ENCODE assay signal across 8 cellular contexts in the genomic region with DNA sequence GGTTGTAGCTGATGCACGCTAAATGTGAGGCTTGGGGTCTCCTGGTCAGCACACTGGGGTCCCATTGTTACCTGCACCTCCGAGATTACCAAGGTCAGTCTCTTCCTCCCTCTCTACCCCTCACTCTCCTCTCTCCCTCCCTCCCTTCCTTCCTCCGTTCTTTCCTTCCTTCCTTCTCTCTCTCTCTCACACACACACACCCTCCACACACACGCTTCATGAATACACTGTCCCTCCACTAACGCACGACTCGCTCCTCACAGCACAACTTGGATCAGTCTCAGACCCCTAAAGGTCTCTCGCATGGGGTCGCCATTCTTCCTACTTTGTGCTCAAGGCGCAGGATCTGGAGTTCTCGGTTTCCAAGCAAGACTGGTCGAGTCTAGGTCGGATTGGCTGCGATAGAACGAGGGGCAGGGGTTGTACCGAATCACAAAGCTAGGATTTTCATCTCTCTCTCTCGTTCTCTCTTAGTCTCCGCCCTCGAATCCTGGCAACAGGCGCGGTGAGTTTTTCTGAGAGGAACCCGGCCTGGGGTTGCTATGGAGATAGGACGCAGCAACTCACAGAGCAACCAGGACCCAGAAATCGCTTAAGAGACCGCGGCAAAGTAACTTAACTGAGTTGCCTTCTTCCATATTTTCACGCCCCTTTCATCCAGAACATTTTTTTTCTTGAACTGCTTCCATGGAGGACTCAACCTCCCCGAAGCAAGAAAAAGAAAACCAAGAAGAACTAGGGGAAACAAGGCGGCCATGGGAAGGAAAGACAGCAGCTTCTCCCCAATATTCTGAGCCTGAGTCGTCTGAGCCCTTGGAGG. TPM values are rescaled to one million over a fixed set of nuclear protein-coding genes. Genes with fewer than 3 reads are reported as not detected.
DNase-seq lines count a peak whose midpoint lies in the region; ATAC-seq and TF ChIP-seq lines count a peak whose summit lies in the region.

Gene RSPH4A (plus strand): TSS at position 543 of the 820 bp plus-strand sequence. CDS start 145 bp downstream, at position 688.

- DNase-seq in AG04449 (ENCODE audit: low read depth, low spot score), result peak; percentile 73
- peak; percentile 92 for DNase-seq in NCI-H2227 treated with DMSO at 0.1 percent for 48 hours (lab: John Stamatoyannopoulos, UW)
- peak; percentile 44 for DNase-seq in activated CD4-positive, CD25-positive, alpha-beta regulatory T cell treated with anti-CD3 and anti-CD28 coated beads, Interleukin-2, amount 50 U/mL, for 72 hours
- peak; percentile 97 for DNase-seq in choroid plexus epithelial cell (ENCODE audit: low read depth)
- DNase-seq in kidney epithelial cell (ENCODE audit: low read depth), result peak; percentile 95
- DNase-seq in stimulated activated CD4-positive, alpha-beta T cell treated with anti-CD3 and anti-CD28 coated beads, Interleukin-15, amount 100 ng/mL, for 1 hour (ENCODE audit: low read depth in 1 of 2, low spot score in 1 of 2), result peak; percentile 23 to 37

- no peaks in the 10 kb centered on the region for H3K27me3 ChIP-seq in kidney epithelial cell (ENCODE audit: control insufficient read depth, insufficient read depth, low read length)

- peak; percentile 99 for ATAC-seq in GM18909 (IDR thresholded peaks at IDR 0.05; ENCODE audit: poor library complexity, unreplicated experiment)
- peak; percentile 99 for ATAC-seq in HG03196 (IDR thresholded peaks at IDR 0.05; ENCODE audit: unreplicated experiment)

- H3K4me3 ChIP-seq in AG04449 (ENCODE audit: low read depth, low read length) (peak within 1 kb of the TSS; percentile 86), choroid plexus epithelial cell (ENCODE audit: low read depth, low read length) (peak within 1 kb of the TSS; percentile 64), kidney epithelial cell (ENCODE audit: low read depth, low read length) (peak within 1 kb of the TSS; percentile 51)

- H3K36me3 ChIP-seq in kidney epithelial cell (ENCODE audit: control insufficient read depth, insufficient read depth, low read length), result no peaks in the 10 kb centered on the region

- CTCF ChIA-PET in AG04449 (lab: Yijun Ruan, JAX), result interaction anchor here (0.7 to 1.8 kb wide), 5 partner anchors 9 to 53 kb away, joined by 3 to 4 read pairs (median 3); no protein-coding TSS in a partner anchor

- POLR2A ChIA-PET in AG04449 (lab: Yijun Ruan, JAX), result no interaction called here

- peak; percentile 28 for TF ChIP-seq CTCF in AG04449 (IDR thresholded peaks at IDR 0.05; ENCODE audit: insufficient read depth, low read length, missing control alignments)
- peak; percentile 41 for TF ChIP-seq CTCF in choroid plexus epithelial cell (conservative IDR thresholded peaks at IDR 0.05; ENCODE audit: low read depth, low read length)
- peak; percentile 18 for TF ChIP-seq CTCF in kidney epithelial cell (IDR thresholded peaks at IDR 0.05; ENCODE audit: insufficient read depth, low read length, poor library complexity, severe bottlenecking)

RNA-seq across cellular contexts. Expression of gene RSPH4A, which starts in this region (rescaled TPM):
- 0.42 and 0.62 TPM in 2 replicates for total RNA-seq in kidney epithelial cell

Comparison
In these comparisons a context has a peak if more than half of its experiments do, and no peak if none do; other contexts are left out.
1. Peak in every context shown above with its lines: DNase-seq, ATAC-seq and H3K4me3 ChIP-seq.
2. Peak in DNase-seq and H3K4me3 ChIP-seq in kidney epithelial cell; RNA of the gene not detected or under 1 TPM.
3. DNase-seq: peak in every context shown above with its lines; median percentile 97 in choroid plexus epithelial cell; 95 in kidney epithelial cell; 92 in NCI-H2227 treated with DMSO at 0.1 percent for 48 hours; 73 in AG04449; 44 in activated CD4-positive, CD25-positive, alpha-beta regulatory T cell treated with anti-CD3 and anti-CD28 coated beads, Interleukin-2, amount 50 U/mL, for 72 hours; 30 in stimulated activated CD4-positive, alpha-beta T cell treated with anti-CD3 and anti-CD28 coated beads, Interleukin-15, amount 100 ng/mL, for 1 hour.